Comparison of ENCODE assay signal across 1 cellular context in genomic region chr2:134207589-134208209, GRCh38.
A peak's percentile ranks its signal among the peaks of the same experiment; 100 is the strongest.
TF ChIP-seq lines count a peak whose summit lies in the region.

No MANE protein-coding gene starts in this region.

TF ChIP-seq in HepG2, 621 proteins besides CTCF, POLR2A, EP300 and RAD21 (continued from another document):
- TF ChIP-seq AKNA (CRISPR knock-in tag; IDR thresholded peaks at IDR 0.05; ENCODE audit: borderline replicate concordance): no peak
- no peak for TF ChIP-seq ONECUT2 (CRISPR knock-in tag; IDR thresholded peaks at IDR 0.05)
- no peak for TF ChIP-seq MXD4 (CRISPR knock-in tag; IDR thresholded peaks at IDR 0.05)
- no peak for TF ChIP-seq ZFP90 (CRISPR knock-in tag; IDR thresholded peaks at IDR 0.05; ENCODE audit: borderline replicate concordance)
- no peak for TF ChIP-seq MLLT10 (CRISPR knock-in tag; IDR thresholded peaks at IDR 0.05)
- TF ChIP-seq TEAD3 (CRISPR knock-in tag; optimal IDR thresholded peaks at IDR 0.05; ENCODE audit: borderline replicate concordance): peak; percentile 10
- TF ChIP-seq ZNF598 (CRISPR knock-in tag; IDR thresholded peaks at IDR 0.05; ENCODE audit: borderline replicate concordance): no peak
- TF ChIP-seq TCF7 (IDR thresholded peaks at IDR 0.05; ENCODE audit: low read depth): no peak
- TF ChIP-seq SOX6 (IDR thresholded peaks at IDR 0.05): no peak
- TF ChIP-seq SOX6 (CRISPR knock-in tag; IDR thresholded peaks at IDR 0.05): peak; percentile 33; the same call in 1 of the 2 replicates
- TF ChIP-seq ZHX2 (IDR thresholded peaks at IDR 0.05; ENCODE audit: low read depth): no peak
- no peak for TF ChIP-seq ZHX2 (CRISPR knock-in tag; IDR thresholded peaks at IDR 0.05; ENCODE audit: borderline replicate concordance)
- TF ChIP-seq ZSCAN31 (CRISPR knock-in tag; IDR thresholded peaks at IDR 0.05; ENCODE audit: low read depth): no peak
- TF ChIP-seq ZNF407 (CRISPR knock-in tag; IDR thresholded peaks at IDR 0.05; ENCODE audit: not compliant biosample characterization): no peak
- TF ChIP-seq ZNF513 (CRISPR knock-in tag; conservative IDR thresholded peaks at IDR 0.05): no peak
- no peak for TF ChIP-seq E2F1 (CRISPR knock-in tag; IDR thresholded peaks at IDR 0.05)
- no peak for TF ChIP-seq MYNN (CRISPR knock-in tag; IDR thresholded peaks at IDR 0.05; ENCODE audit: low read depth)
- TF ChIP-seq ZNF558 (CRISPR knock-in tag; IDR thresholded peaks at IDR 0.05; ENCODE audit: borderline replicate concordance): no peak
TF ChIP-seq in HepG2: peak in this region for 9.
